Comparison of ENCODE assay signal across 23 cellular contexts in the genomic region with DNA sequence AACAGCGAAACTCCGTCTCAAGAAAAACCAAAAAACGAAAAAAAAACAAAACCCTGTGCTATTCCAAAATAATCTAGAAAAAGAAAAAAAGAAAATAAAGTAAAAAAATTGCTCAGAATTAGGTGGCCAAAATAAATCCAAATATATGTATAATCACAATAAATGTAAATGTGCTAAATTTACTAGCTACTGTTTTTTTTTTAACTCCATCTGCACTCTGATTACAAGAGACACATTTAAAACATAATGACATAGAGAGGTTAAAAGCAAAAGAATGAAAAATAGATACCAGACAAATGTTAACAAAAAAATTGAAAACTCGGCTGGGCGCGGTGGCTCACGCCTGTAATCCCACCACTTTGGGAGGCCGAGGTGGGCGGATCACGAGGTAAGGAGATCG.
"Had no signal": no experiment of that assay in that cellular context is flagged by ENCODE, and none has a peak within 500 bp of the region (broad histone marks: within the 10 kb centered on the region; RNA-seq: fewer than 3 reads in every experiment).

No MANE protein-coding gene starts in this region.

- H3K4me3 ChIP-seq: coronary artery, dorsolateral prefrontal cortex, esophagus muscularis mucosa, gastroesophageal sphincter, heart left ventricle, hepatocyte, left lung, lower lobe of right lung, mucosa of descending colon had no signal

- H2AFZ ChIP-seq: hepatocyte had no signal

- ATAC-seq: foreskin keratinocyte, gastroesophageal sphincter, heart left ventricle, left cardiac atrium, left lung, left ventricle myocardium superior, lower lobe of right lung, mucosa of descending colon had no signal

- H3K79me2 ChIP-seq: hepatocyte had no signal

- H3K9me3 ChIP-seq: esophagus muscularis mucosa, gastroesophageal sphincter, left lung, lower lobe of right lung, mucosa of descending colon had no signal

- DNase-seq: dermis blood vessel endothelial cell; dorsolateral prefrontal cortex; effector CD4-positive, alpha-beta T cell; effector memory CD4-positive, alpha-beta T cell; foreskin keratinocyte; heart left ventricle; hypothalamus; immature natural killer cell; islet precursor cell; left cardiac atrium; left lung; left ventricle myocardium superior; lower lobe of right lung; mesenchymal stem cell; mucosa of descending colon; naive B cell had no signal

- H3K36me3 ChIP-seq: esophagus muscularis mucosa, gastroesophageal sphincter, heart left ventricle, left lung, lower lobe of right lung had no signal

- H3K27ac ChIP-seq: dorsolateral prefrontal cortex, esophagus muscularis mucosa, foreskin keratinocyte, gastroesophageal sphincter, heart left ventricle, hepatocyte, left lung, lower lobe of right lung had no signal

- FAIRE-seq: colon, endothelial cell of umbilical vein, frontal cortex had no signal

- H3K4me2 ChIP-seq: hepatocyte had no signal

- H3K4me1 ChIP-seq: left lung had no signal

- H3K27me3 ChIP-seq: dorsolateral prefrontal cortex, esophagus muscularis mucosa, foreskin keratinocyte, gastroesophageal sphincter, heart left ventricle, hepatocyte, left lung had no signal
